In the genomic region with DNA sequence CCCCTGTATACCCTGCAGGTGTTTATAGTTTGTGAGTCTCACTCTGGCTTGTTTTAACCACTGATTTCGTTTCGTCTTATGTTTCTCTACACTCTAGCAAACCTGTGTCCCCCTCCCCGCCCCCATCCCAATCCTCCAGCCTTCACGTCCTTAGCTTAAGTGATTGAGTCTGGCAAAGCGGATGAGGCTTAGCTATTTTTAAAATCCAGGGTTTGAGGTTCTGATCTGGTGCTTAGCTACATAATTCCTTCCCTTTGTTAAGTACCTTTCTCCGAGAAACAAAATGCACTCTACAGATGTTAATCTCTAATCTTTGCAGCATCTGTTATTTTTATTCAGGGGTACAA, we compare ENCODE assay signal across 9 cellular contexts. TPM values are rescaled to one million over a fixed set of nuclear protein-coding genes. Genes with fewer than 3 reads are reported as not detected.
A peak's percentile ranks its signal among the peaks of the same experiment; 100 is the strongest.
DNase-seq lines count a peak whose midpoint lies in the region; ATAC-seq, FAIRE-seq and TF ChIP-seq lines count a peak whose summit lies in the region.
"Had no signal": no experiment of that assay in that cellular context is flagged by ENCODE, and none has a peak within 500 bp of the region (broad histone marks: within the 10 kb centered on the region; RNA-seq: fewer than 3 reads in every experiment).

No MANE protein-coding gene starts in this region.

- dilution Hi-C loops in endothelial cell of umbilical vein (cut with MboI; ENCODE audit: extremely low pct_ligation_motif_present, low sequenced_read_pairs) = no loop called here

- H3K4me1 Mint-ChIP-seq in activated naive CD4-positive, alpha-beta T cell treated with anti-CD3 and anti-CD28 coated beads, Interleukin-2, amount 10 ng/mL, durations not matched to agents 7 days and 5 days = peaks cover 20% of the 10 kb centered on the region
- H3K4me1 Mint-ChIP-seq: B cell had no signal

- no peaks in the 10 kb centered on the region for H3K9me1 ChIP-seq in endothelial cell of umbilical vein (replicated peaks; ENCODE audit: control insufficient read depth, extremely low read depth, insufficient read depth, low read length)

- POLR2A ChIA-PET in endothelial cell of umbilical vein (lab: Charles Lee) = interaction anchor here (0.7 to 1.3 kb wide), 2 partner anchors 15 to 18 kb away, joined by 3 read pairs; no protein-coding TSS in a partner anchor

- peak overlapping the region; percentile 89 for H3K4me2 ChIP-seq in endothelial cell of umbilical vein (ENCODE audit: insufficient read depth, low read length)
- peak overlapping the region; percentile 83 for H3K4me2 ChIP-seq in smooth muscle cell

- no peak for DNase-seq in activated naive CD4-positive, alpha-beta T cell treated with anti-CD3 and anti-CD28 coated beads, Interleukin-2, amount 10 ng/mL, durations not matched to agents 7 days and 5 days
- DNase-seq in activated naive CD4-positive, alpha-beta T cell (lab: John Stamatoyannopoulos, UW) = no peak
- DNase-seq in NCI-H82 (lab: John Stamatoyannopoulos, UW) (peak; percentile 95), endothelial cell of umbilical vein (ENCODE audit: low read depth, low spot score) (peak; percentile 18), smooth muscle cell (lab: John Stamatoyannopoulos, UW; ENCODE audit: unreplicated experiment) (no peak), NCI-H69 (lab: John Stamatoyannopoulos, UW) (no peak)

- H3F3A ChIP-seq in smooth muscle cell (ENCODE audit: low read depth) = peaks cover 4% of the 10 kb centered on the region

- H4K20me1 ChIP-seq in endothelial cell of umbilical vein (replicated peaks; ENCODE audit: control insufficient read depth, extremely low read depth, insufficient read depth, low read length) (no peaks in the 10 kb centered on the region), smooth muscle cell (ENCODE audit: low read depth) (peaks cover 96% of the 10 kb centered on the region)

- no peaks in the 10 kb centered on the region for H3K36me3 Mint-ChIP-seq in activated naive CD4-positive, alpha-beta T cell treated with anti-CD3 and anti-CD28 coated beads, Interleukin-2, amount 10 ng/mL, durations not matched to agents 7 days and 5 days

- H2AFZ ChIP-seq in endothelial cell of umbilical vein (ENCODE audit: low read depth, low read length) (no peak overlapping the region), smooth muscle cell (ENCODE audit: low read depth) (no peak overlapping the region)

- H3K36me3 ChIP-seq in endothelial cell of umbilical vein (ENCODE audit: control insufficient read depth in 2 of 2, extremely low read depth in 1 of 2, insufficient read depth in 2 of 2, low read length in 2 of 2) = no peaks in the 10 kb centered on the region
- no peaks in the 10 kb centered on the region for H3K36me3 ChIP-seq in smooth muscle cell (ENCODE audit: low read depth)

- no peak overlapping the region for H3K9ac ChIP-seq in endothelial cell of umbilical vein (replicated peaks; ENCODE audit: extremely low read depth, insufficient read depth, low read length)
- H3K9ac ChIP-seq in smooth muscle cell (ENCODE audit: low read depth) = no peak overlapping the region

- peaks cover 42% of the 10 kb centered on the region for H3K79me2 ChIP-seq in endothelial cell of umbilical vein (ENCODE audit: control insufficient read depth, insufficient read depth, low read length)
- peaks cover 72% of the 10 kb centered on the region for H3K79me2 ChIP-seq in smooth muscle cell (ENCODE audit: low read depth)

- H3K4me3 ChIP-seq in endothelial cell of umbilical vein (replicated peaks in 1 of 3; ENCODE audit: insufficient read depth in 1 of 3, low read depth in 1 of 3, low read length in 3 of 3) = peak overlapping the region in 1 of 3 experiments; percentile 3
- H3K4me3 ChIP-seq in smooth muscle cell = peak overlapping the region; percentile 19

- BruUV-seq in endothelial cell of umbilical vein (replicated peaks; lab: Mats Ljungman, UMichigan) = no TSS peak

- WGBS in smooth muscle cell (ENCODE audit: low lambda C conversion rate) = 18% methylated on average over 6 of the region's 6 CpGs

- intact Hi-C loops in endothelial cell of umbilical vein (cut with micrococcal nuclease) = no loop called here

- ATAC-seq in HG03442 (IDR thresholded peaks at IDR 0.05; ENCODE audit: unreplicated experiment) (no peak), HG02798 (IDR thresholded peaks at IDR 0.05; ENCODE audit: poor library complexity, unreplicated experiment) (no peak)

- no peaks in the 10 kb centered on the region for H3K9me3 ChIP-seq in endothelial cell of umbilical vein (replicated peaks; ENCODE audit: control insufficient read depth, insufficient read depth, low read length)
- H3K9me3 ChIP-seq in smooth muscle cell (replicated peaks; ENCODE audit: low read depth) = no peaks in the 10 kb centered on the region

- FAIRE-seq in endothelial cell of umbilical vein (lab: Jason Lieb, UNC) = no peak

- TF ChIP-seq CTCF in endothelial cell of umbilical vein (IDR thresholded peaks at IDR 0.05; ENCODE audit: extremely low read depth in 1 of 2, insufficient read depth in 1 of 2, low read depth in 1 of 2, low read length in 2 of 2) (no peak), smooth muscle cell (IDR thresholded peaks at IDR 0.05; ENCODE audit: borderline replicate concordance, insufficient read depth, poor library complexity, severe bottlenecking) (no peak)

- H3K27me3 ChIP-seq in endothelial cell of umbilical vein (ENCODE audit: control insufficient read depth in 2 of 2, insufficient read depth in 2 of 2, low read length in 2 of 2) (no peaks in the 10 kb centered on the region), smooth muscle cell (ENCODE audit: low read depth) (no peaks in the 10 kb centered on the region)

- H3K27ac Mint-ChIP-seq in activated naive CD4-positive, alpha-beta T cell treated with anti-CD3 and anti-CD28 coated beads, Interleukin-2, amount 10 ng/mL, durations not matched to agents 7 days and 5 days = no peak overlapping the region
- H3K27ac Mint-ChIP-seq: B cell had no signal

- peaks cover 74% of the 10 kb centered on the region for H3K27me3 Mint-ChIP-seq in activated naive CD4-positive, alpha-beta T cell treated with anti-CD3 and anti-CD28 coated beads, Interleukin-2, amount 10 ng/mL, durations not matched to agents 7 days and 5 days

- no peak overlapping the region for H3K27ac ChIP-seq in endothelial cell of umbilical vein (ENCODE audit: insufficient read depth, low read depth, low read length)
- H3K27ac ChIP-seq in smooth muscle cell (ENCODE audit: low read depth) = peak overlapping the region; percentile 25

- H3K4me1 ChIP-seq in endothelial cell of umbilical vein (ENCODE audit: control insufficient read depth, extremely low read depth, insufficient read depth, low read length) = peaks cover 17% of the 10 kb centered on the region
- peaks cover 49% of the 10 kb centered on the region for H3K4me1 ChIP-seq in smooth muscle cell (ENCODE audit: low read depth)

- peak overlapping the region; percentile 14 for H3K4me3 Mint-ChIP-seq in activated naive CD4-positive, alpha-beta T cell treated with anti-CD3 and anti-CD28 coated beads, Interleukin-2, amount 10 ng/mL, durations not matched to agents 7 days and 5 days
- H3K4me3 Mint-ChIP-seq: B cell had no signal

- CTCF ChIA-PET in activated naive CD4-positive, alpha-beta T cell treated with anti-CD3 and anti-CD28 coated beads, Interleukin-2, amount 10 ng/mL, durations not matched to agents 7 days and 5 days (lab: Charles Lee) = no interaction called here
- CTCF ChIA-PET in endothelial cell of umbilical vein (lab: Charles Lee) = interaction anchor here (0.9 to 4.2 kb wide), 6 partner anchors 10 to 244 kb away, joined by 3 to 23 read pairs (median 5); no protein-coding TSS in a partner anchor

- TF ChIP-seq POLR2A in endothelial cell of umbilical vein (IDR thresholded peaks at IDR 0.05; ENCODE audit: low read depth, low read length) = no peak

- no peaks in the 10 kb centered on the region for H3K9me3 Mint-ChIP-seq in activated naive CD4-positive, alpha-beta T cell treated with anti-CD3 and anti-CD28 coated beads, Interleukin-2, amount 10 ng/mL, durations not matched to agents 7 days and 5 days

TF ChIP-seq in endothelial cell of umbilical vein, 7 proteins besides CTCF, POLR2A, EP300 and RAD21:
- TF ChIP-seq, protein P1, sequence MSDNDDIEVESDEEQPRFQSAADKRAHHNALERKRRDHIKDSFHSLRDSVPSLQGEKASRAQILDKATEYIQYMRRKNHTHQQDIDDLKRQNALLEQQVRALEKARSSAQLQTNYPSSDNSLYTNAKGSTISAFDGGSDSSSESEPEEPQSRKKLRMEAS (IDR thresholded peaks at IDR 0.05; ENCODE audit: insufficient read depth, insufficient read length) = no peak
- TF ChIP-seq MYC (IDR thresholded peaks at IDR 0.05; ENCODE audit: low read depth, low read length) (no peak), GATA2 (IDR thresholded peaks at IDR 0.05; ENCODE audit: insufficient read depth, insufficient read length, low read depth, low read length) (no peak)

RNA-seq across cellular contexts. Expression of a gene that starts 7.8 kb away (rescaled TPM):
- 19.5 and 20.9 TPM in 2 replicates for total RNA-seq in endothelial cell of umbilical vein
- 10.2 and 10.8 TPM in 2 replicates for polyA plus RNA-seq in endothelial cell of umbilical vein
- polyA plus RNA-seq in endothelial cell of umbilical vein (2011; cell fraction: cytosol; rRNA removed) = 7.8 and 8.3 TPM in 2 replicates
- polyA plus RNA-seq in endothelial cell of umbilical vein (2011; cell fraction: nucleus; rRNA removed) = 14.8 and 17.7 TPM in 2 replicates
- 8.5 and 9.4 TPM in 2 replicates for polyA plus RNA-seq in endothelial cell of umbilical vein (2012)
- 34.2 and 41.8 TPM in 2 replicates for polyA minus RNA-seq in endothelial cell of umbilical vein
- 19.9 TPM for polyA minus RNA-seq in endothelial cell of umbilical vein (2011; cell fraction: cytosol; rRNA and poly(A)+ RNA removed)
- 45.6 and 48.1 TPM in 2 replicates for polyA minus RNA-seq in endothelial cell of umbilical vein (2011; cell fraction: nucleus; rRNA and poly(A)+ RNA removed)
- 9.8 and 12.5 TPM in 2 replicates for total RNA-seq in smooth muscle cell
- polyA plus RNA-seq in smooth muscle cell = 3.9 TPM in 2 replicates
- total RNA-seq: B cell had no signal

Comparison
In these comparisons a context has a peak if more than half of its experiments do, and no peak if none do; other contexts are left out.
1. DNase-seq: peak in NCI-H82 (single experiment) and endothelial cell of umbilical vein (single experiment); none in activated naive CD4-positive, alpha-beta T cell treated with anti-CD3 and anti-CD28 coated beads, Interleukin-2, amount 10 ng/mL, durations not matched to agents 7 days and 5 days (single experiment), activated naive CD4-positive, alpha-beta T cell (0 of 4), smooth muscle cell (single experiment) and NCI-H69 (single experiment).